ENCODE assay signal across 1 cellular context in the genomic region with DNA sequence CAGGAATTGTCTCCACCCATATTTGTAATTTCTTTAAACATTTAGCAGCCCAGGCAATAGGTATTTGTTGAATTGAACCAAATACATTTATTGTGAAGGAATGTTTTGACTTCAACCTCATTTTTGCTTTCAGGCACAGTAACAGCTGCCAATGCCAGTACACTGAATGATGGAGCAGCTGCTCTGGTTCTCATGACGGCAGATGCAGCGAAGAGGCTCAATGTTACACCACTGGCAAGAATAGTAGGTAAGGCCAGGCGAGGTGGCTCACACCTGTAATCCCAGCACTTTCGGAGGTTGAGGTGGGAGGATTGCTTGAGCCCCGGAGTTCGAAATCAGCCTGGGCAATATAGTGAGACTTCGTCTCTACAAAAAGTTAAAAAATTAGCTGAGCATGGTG.
TF ChIP-seq lines count a peak whose summit lies in the region.

No MANE protein-coding gene starts in this region.

TF ChIP-seq in K562, 482 proteins besides CTCF, POLR2A, EP300 and RAD21:
- TF ChIP-seq ZNF609 (CRISPR knock-in tag; IDR thresholded peaks at IDR 0.05; ENCODE audit: borderline replicate concordance), result no peak
- TF ChIP-seq SIRT6 (IDR thresholded peaks at IDR 0.05; ENCODE audit: low read depth, low read length), result no peak
- peak; percentile 26; the same call in 1 of the 2 replicates for TF ChIP-seq SUPT5H (IDR thresholded peaks at IDR 0.05)
